In genomic region chr5:139670369-139671095, GRCh38 we compare ENCODE assay signal across 8 cellular contexts. TPM values are rescaled to one million over a fixed set of nuclear protein-coding genes. Genes with fewer than 3 reads are reported as not detected.
DNase-seq lines count a peak whose midpoint lies in the region; ATAC-seq and TF ChIP-seq lines count a peak whose summit lies in the region.

No MANE protein-coding gene starts in this region.

- 46 to 58% methylated on average over 16 of the region's 16 CpGs for WGBS in tibial nerve, 2 donors

- H3K27ac ChIP-seq in tibial nerve = peak overlapping the region; percentile 84 to 98 (median 90)

- H3K4me3 ChIP-seq in tibial nerve = peak overlapping the region; percentile 9 to 51 (median 20)

- H3K36me3 Mint-ChIP-seq in activated naive CD8-positive, alpha-beta T cell treated with anti-CD3 and anti-CD28 coated beads, Interleukin-2, amount 50 U/mL, for 24 hours (ENCODE audit: low read depth) = no peaks in the 10 kb centered on the region

- in situ Hi-C loops in KBM-7 (cut with MboI; ENCODE audit: low pct_unique_long_range_greater_than_20kb, low sequenced_read_pairs) = no loop called here

- peak in 3 of 5 experiments; percentile 12 to 25 (median 20) for TF ChIP-seq CTCF in tibial nerve (IDR thresholded peaks at IDR 0.05)

- peaks cover 0 to 98% (median 93%) of the 10 kb centered on the region in 4 donors for H3K4me1 ChIP-seq in tibial nerve

- peak overlapping the region; percentile 86 for H3K27ac Mint-ChIP-seq in activated naive CD8-positive, alpha-beta T cell treated with anti-CD3 and anti-CD28 coated beads, Interleukin-2, amount 50 U/mL, for 24 hours

- H3K27me3 Mint-ChIP-seq in activated naive CD8-positive, alpha-beta T cell treated with anti-CD3 and anti-CD28 coated beads, Interleukin-2, amount 50 U/mL, for 24 hours = no peaks in the 10 kb centered on the region

- no peak for TF ChIP-seq POLR2A in tibial nerve (IDR thresholded peaks at IDR 0.05)

- no peak for DNase-seq in activated CD4-positive, CD25-positive, alpha-beta regulatory T cell (lab: John Stamatoyannopoulos, UW)
- DNase-seq in KBM-7 = peak; percentile 98
- DNase-seq in activated naive CD8-positive, alpha-beta T cell treated with anti-CD3 and anti-CD28 coated beads, Interleukin-2, amount 50 U/mL, for 24 hours = peak; percentile 39
- DNase-seq in left kidney (ENCODE audit: low read depth, low spot score) = peak; percentile 75
- no peak for DNase-seq in tibial nerve (ENCODE audit: low spot score in 2 of 2)
- no peak for DNase-seq in stimulated activated CD4-positive, alpha-beta T cell treated with anti-CD3 and anti-CD28 coated beads, Interleukin-4, amount 100 ng/mL, for 1 hour

- peak; percentile 33 to 38 for ATAC-seq in activated CD4-positive, CD25-positive, alpha-beta regulatory T cell treated with anti-CD3 and anti-CD28 coated beads, Interleukin-2, amount 50 U/mL, for 24 hours
- ATAC-seq in GM21723 (IDR thresholded peaks at IDR 0.05; ENCODE audit: unreplicated experiment) = peak; percentile 41
- peak; percentile 30 for ATAC-seq in activated naive CD8-positive, alpha-beta T cell treated with anti-CD3 and anti-CD28 coated beads, Interleukin-2, amount 50 U/mL, for 24 hours

- peak overlapping the region; percentile 67 for H3K4me3 Mint-ChIP-seq in activated naive CD8-positive, alpha-beta T cell treated with anti-CD3 and anti-CD28 coated beads, Interleukin-2, amount 50 U/mL, for 24 hours

- no peak for TF ChIP-seq EP300 in tibial nerve (IDR thresholded peaks at IDR 0.05)

- H3K36me3 ChIP-seq in tibial nerve = no peaks in the 10 kb centered on the region

- no peaks in the 10 kb centered on the region for H3K27me3 ChIP-seq in tibial nerve

- no peaks in the 10 kb centered on the region for H3K9me3 ChIP-seq in tibial nerve

- no peaks in the 10 kb centered on the region for H3K9me3 Mint-ChIP-seq in activated naive CD8-positive, alpha-beta T cell treated with anti-CD3 and anti-CD28 coated beads, Interleukin-2, amount 50 U/mL, for 24 hours

- H3K4me1 Mint-ChIP-seq in activated naive CD8-positive, alpha-beta T cell treated with anti-CD3 and anti-CD28 coated beads, Interleukin-2, amount 50 U/mL, for 24 hours = peaks cover 47% of the 10 kb centered on the region

RNA-seq across cellular contexts. Expression of gene CXXC5, which starts 22.4 kb away (rescaled TPM):
- 10 to 100 TPM; 45.0 to 80.4 (median 67.0) TPM for total RNA-seq in tibial nerve

Comparison
In these comparisons a context has a peak if more than half of its experiments do, and no peak if none do; other contexts are left out.
1. DNase-seq: peak in KBM-7 (single experiment), activated naive CD8-positive, alpha-beta T cell treated with anti-CD3 and anti-CD28 coated beads, Interleukin-2, amount 50 U/mL, for 24 hours (single experiment) and left kidney (single experiment); none in activated CD4-positive, CD25-positive, alpha-beta regulatory T cell (0 of 4), tibial nerve (0 of 2) and stimulated activated CD4-positive, alpha-beta T cell treated with anti-CD3 and anti-CD28 coated beads, Interleukin-4, amount 100 ng/mL, for 1 hour (single experiment).
2. Peak in every context shown above with its lines, with median percentiles within 50 percentile points of each other: ATAC-seq.